Comparison of ENCODE assay signal across 8 cellular contexts in genomic region chr2:227238242-227239237, GRCh38.
A peak's percentile ranks its signal among the peaks of the same experiment; 100 is the strongest.
DNase-seq lines count a peak whose midpoint lies in the region; ATAC-seq and TF ChIP-seq lines count a peak whose summit lies in the region.

No MANE protein-coding gene starts in this region.

- H3K9me3 ChIP-seq in PC-9 (ENCODE audit: insufficient read depth, low read depth) (no peaks in the 10 kb centered on the region), osteoblast (ENCODE audit: low read depth, low read length) (no peaks in the 10 kb centered on the region), transverse colon (no peaks in the 10 kb centered on the region)

- peaks cover 4% of the 10 kb centered on the region for H3K27me3 Mint-ChIP-seq in activated T-helper 1 cell treated with anti-CD3 and anti-CD28 coated beads, Interleukin-12 subunit alpha, Interleukin-12 subunit beta, Interleukin-2, Interleukin-4 antibody, amounts not matched to agents 30 ng/mL and 10 ng/mL and 1 ng/mL, durations not matched to agents 14 hours and 24 hours and 36 hours (ENCODE audit: insufficient read depth)

- no peaks in the 10 kb centered on the region for H3K9me2 ChIP-seq in PC-9 (ENCODE audit: insufficient read depth)

- no peak overlapping the region for H3K27ac ChIP-seq in PC-9
- no peak overlapping the region for H3K27ac ChIP-seq in osteoblast (ENCODE audit: low read depth, low read length)
- H3K27ac ChIP-seq in transverse colon: no peak overlapping the region

- 26 to 33% methylated on average over 10 of the region's 10 CpGs for WGBS in transverse colon (ENCODE audit: low coverage in 1 of 2), 2 donors

- H3K4me3 Mint-ChIP-seq in activated T-helper 1 cell treated with anti-CD3 and anti-CD28 coated beads, Interleukin-12 subunit alpha, Interleukin-12 subunit beta, Interleukin-2, Interleukin-4 antibody, amounts not matched to agents 30 ng/mL and 10 ng/mL and 1 ng/mL, durations not matched to agents 14 hours and 24 hours and 36 hours: no peak overlapping the region

- TF ChIP-seq CTCF in PC-9 (conservative IDR thresholded peaks at IDR 0.05) (peak; percentile 97), osteoblast (IDR thresholded peaks at IDR 0.05; ENCODE audit: extremely low read depth, low read depth, low read length) (peak; percentile 99), transverse colon (IDR thresholded peaks at IDR 0.05) (peak; percentile 84 to 94 (median 92))

- no peaks in the 10 kb centered on the region for H3K79me2 ChIP-seq in PC-9 (ENCODE audit: low read depth)
- no peaks in the 10 kb centered on the region for H3K79me2 ChIP-seq in osteoblast (ENCODE audit: insufficient read depth, low read length)

- no peak for TF ChIP-seq EP300 in transverse colon (IDR thresholded peaks at IDR 0.05; ENCODE audit: low read depth)

- H3F3A ChIP-seq in PC-9 (ENCODE audit: insufficient read depth, low read depth): no peaks in the 10 kb centered on the region

- H3K36me3 ChIP-seq in PC-9 (ENCODE audit: low read depth) (no peaks in the 10 kb centered on the region), osteoblast (ENCODE audit: insufficient read depth, low read length) (no peaks in the 10 kb centered on the region), transverse colon (no peaks in the 10 kb centered on the region)

- H3K4me2 ChIP-seq in PC-9 (no peak overlapping the region), osteoblast (ENCODE audit: insufficient read depth, low read length) (no peak overlapping the region)

- no TSS peak for BruUV-seq in PC-9 (replicated peaks; lab: Mats Ljungman, UMichigan)

- POLR2A ChIA-PET in PC-9 (lab: Charles Lee; ENCODE audit: unreplicated experiment): interaction anchor here (0.6 to 0.7 kb wide), 2 partner anchors 11 to 176 kb away, joined by 3 to 7 read pairs; no protein-coding TSS in a partner anchor

- CTCF ChIA-PET in PC-9 (lab: Charles Lee): interaction anchor here (0.5 to 1.3 kb wide), 10 partner anchors 11 to 1423 kb away, joined by 3 to 12 read pairs (median 4); no protein-coding TSS in a partner anchor

- in situ Hi-C loops in transverse colon (cut with MboI; ENCODE audit: low pct_ligation_motif_present in 1 of 4, low pct_unique_long_range_greater_than_20kb in 1 of 4, low sequenced_read_pairs in 3 of 4): loop anchor here in 2 of 4 donors (10.0 kb wide), 1 partner anchor 104 kb away; no protein-coding TSS in a partner anchor

- H3K9me3 Mint-ChIP-seq in activated T-helper 1 cell treated with anti-CD3 and anti-CD28 coated beads, Interleukin-12 subunit alpha, Interleukin-12 subunit beta, Interleukin-2, Interleukin-4 antibody, amounts not matched to agents 30 ng/mL and 10 ng/mL and 1 ng/mL, durations not matched to agents 14 hours and 24 hours and 36 hours: no peaks in the 10 kb centered on the region

- peak; percentile 69 for ATAC-seq in HG03103 (IDR thresholded peaks at IDR 0.05; ENCODE audit: low read depth, unreplicated experiment)

- intact Hi-C loops in PC-9 (cut with micrococcal nuclease; ENCODE audit: unreplicated experiment) (loop anchor here (1.0 to 5.0 kb wide), 5 partner anchors 76 to 1571 kb away; partner anchors contain the start of gene MFF), transverse colon (cut with DNase I; ENCODE audit: low total_unique reads) (loop anchor here (2.0 kb wide), 1 partner anchor 108 kb away; no protein-coding TSS in a partner anchor)
- intact Hi-C loops in activated T-helper 1 cell treated with anti-CD3 and anti-CD28 coated beads, Interleukin-12 subunit alpha, Interleukin-12 subunit beta, Interleukin-2, Interleukin-4 antibody, amounts not matched to agents 30 ng/mL and 10 ng/mL and 1 ng/mL, durations not matched to agents 14 hours and 24 hours and 36 hours (cut with micrococcal nuclease): loop anchor here (1.0 kb wide), 3 partner anchors 109 to 1570 kb away; no protein-coding TSS in a partner anchor

- TF ChIP-seq POLR2A in transverse colon (IDR thresholded peaks at IDR 0.05): no peak

- H3K27ac Mint-ChIP-seq in activated T-helper 1 cell treated with anti-CD3 and anti-CD28 coated beads, Interleukin-12 subunit alpha, Interleukin-12 subunit beta, Interleukin-2, Interleukin-4 antibody, amounts not matched to agents 30 ng/mL and 10 ng/mL and 1 ng/mL, durations not matched to agents 14 hours and 24 hours and 36 hours: no peak overlapping the region

- H4K20me1 ChIP-seq in PC-9 (ENCODE audit: insufficient read depth) (no peaks in the 10 kb centered on the region), osteoblast (ENCODE audit: insufficient read depth, low read length) (no peaks in the 10 kb centered on the region)

- H3K4me3 ChIP-seq in PC-9 (no peak overlapping the region), osteoblast (ENCODE audit: insufficient read depth, low read length) (no peak overlapping the region), transverse colon (no peak overlapping the region)

- DNase-seq in NCI-H446 (lab: John Stamatoyannopoulos, UW) (peak; percentile 30 to 60), NCI-H446 treated with DMSO at 0.1 percent for 48 hours (lab: John Stamatoyannopoulos, UW) (no peak), PC-9 (peak; percentile 46 to 65), fibroblast of the conjunctiva (ENCODE audit: low read depth) (peak; percentile 49), osteoblast (ENCODE audit: insufficient read length, low spot score, missing footprints) (peak; percentile 62), transverse colon (peak; percentile 71)
- DNase-seq in activated T-helper 1 cell treated with anti-CD3 and anti-CD28 coated beads, Interleukin-12 subunit alpha, Interleukin-12 subunit beta, Interleukin-2, Interleukin-4 antibody, amounts not matched to agents 30 ng/mL and 10 ng/mL and 1 ng/mL, durations not matched to agents 14 hours and 24 hours and 36 hours (ENCODE audit: low spot score): peak; percentile 13

- no peaks in the 10 kb centered on the region for H3K36me3 Mint-ChIP-seq in activated T-helper 1 cell treated with anti-CD3 and anti-CD28 coated beads, Interleukin-12 subunit alpha, Interleukin-12 subunit beta, Interleukin-2, Interleukin-4 antibody, amounts not matched to agents 30 ng/mL and 10 ng/mL and 1 ng/mL, durations not matched to agents 14 hours and 24 hours and 36 hours (ENCODE audit: low read depth)

- no peaks in the 10 kb centered on the region for H3K4me1 Mint-ChIP-seq in activated T-helper 1 cell treated with anti-CD3 and anti-CD28 coated beads, Interleukin-12 subunit alpha, Interleukin-12 subunit beta, Interleukin-2, Interleukin-4 antibody, amounts not matched to agents 30 ng/mL and 10 ng/mL and 1 ng/mL, durations not matched to agents 14 hours and 24 hours and 36 hours (ENCODE audit: low read depth)

- H3K4me1 ChIP-seq in PC-9 (replicated peaks; ENCODE audit: insufficient read depth): no peaks in the 10 kb centered on the region
- H3K4me1 ChIP-seq in osteoblast (ENCODE audit: insufficient read depth, low read length): no peaks in the 10 kb centered on the region
- no peaks in the 10 kb centered on the region for H3K4me1 ChIP-seq in transverse colon

- H2AFZ ChIP-seq in PC-9: no peak overlapping the region
- no peak overlapping the region for H2AFZ ChIP-seq in osteoblast (ENCODE audit: low read length)

- H3K27me3 ChIP-seq in PC-9 (ENCODE audit: insufficient read depth, low read depth) (no peaks in the 10 kb centered on the region), osteoblast (ENCODE audit: insufficient read depth, low read length) (no peaks in the 10 kb centered on the region), transverse colon (no peaks in the 10 kb centered on the region)
